ENCODE assay signal across 8 cellular contexts in the genomic region with DNA sequence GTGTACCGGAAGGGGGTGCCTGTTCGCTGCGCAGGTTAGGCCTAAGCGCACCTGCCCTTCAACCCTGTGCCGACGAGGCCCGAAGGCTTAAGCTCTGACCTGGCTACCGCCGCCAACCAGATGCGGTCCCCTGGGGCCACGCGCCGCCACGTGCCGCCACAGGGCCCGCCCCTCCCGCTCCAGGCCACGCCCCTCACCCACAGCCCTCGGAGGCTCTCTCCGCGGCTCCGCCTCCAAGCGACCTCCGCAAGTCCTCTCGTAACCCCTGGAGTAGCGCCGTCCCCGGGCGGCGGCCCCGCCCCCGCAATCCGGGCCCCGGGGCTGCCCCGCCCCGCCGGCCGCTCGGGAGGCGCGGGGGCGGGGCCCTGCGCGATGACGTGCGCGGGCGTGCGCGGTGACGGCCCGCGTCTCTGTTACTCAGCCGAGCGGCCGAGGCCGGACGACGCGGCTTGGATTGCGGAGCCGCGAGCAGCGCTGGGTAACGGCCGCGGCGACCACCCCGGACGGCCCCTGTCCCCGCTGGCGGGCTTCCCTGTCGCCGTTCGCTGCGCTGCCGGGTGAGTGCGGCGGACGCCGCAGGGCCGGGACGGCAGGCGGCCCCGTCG. TPM values are rescaled to one million over a fixed set of nuclear protein-coding genes. Genes with fewer than 3 reads are reported as not detected.
A peak's percentile ranks its signal among the peaks of the same experiment; 100 is the strongest.
DNase-seq lines count a peak whose midpoint lies in the region; ATAC-seq and TF ChIP-seq lines count a peak whose summit lies in the region.

MAPK8 (plus strand) TSS at position 413 of the 605 bp plus-strand sequence. CDS start 94,984 bp downstream, outside the sequence.

- CTCF ChIA-PET in activated B cell treated with CpG ODN at 0.5 μM for 24 hours (lab: Charles Lee): interaction anchor here (1.2 kb wide), 1 partner anchor 15 kb away, joined by 3 read pairs; no protein-coding TSS in a partner anchor

- DNase-seq in AG08395 (ENCODE audit: low spot score) (peak; percentile 99), NCI-H2227 treated with DMSO at 0.1 percent for 48 hours (lab: John Stamatoyannopoulos, UW) (peak; percentile 67), activated B cell treated with CpG ODN at 0.5 μM for 24 hours (peak; percentile 93), cardiac fibroblast (ENCODE audit: low read depth in 2 of 2) (peak; percentile 86 to 93), immature natural killer cell (peak; percentile 93 to 94 (median 94)), spleen (peak; percentile 98)

- H3K36me3 Mint-ChIP-seq in activated B cell treated with CpG ODN at 0.5 μM for 24 hours (ENCODE audit: low read depth) (peaks cover 3% of the 10 kb centered on the region), immature natural killer cell (no peaks in the 10 kb centered on the region)

- H3K4me3 ChIP-seq in cardiac fibroblast (replicated peaks in 1 of 2; ENCODE audit: low read depth in 2 of 2, low read length in 2 of 2) (peak within 1 kb of the TSS; percentile 75 to 79), spleen (peak within 1 kb of the TSS; percentile 46 to 88 (median 66))

- ATAC-seq in HG03175 (IDR thresholded peaks at IDR 0.05; ENCODE audit: unreplicated experiment): peak; percentile 83
- peak; percentile 92 for ATAC-seq in activated B cell treated with CpG ODN at 0.5 μM for 24 hours (ENCODE audit: low read depth)

- 0 to 4% (median 2%) methylated on average over 6 to 86 of the region's 86 CpGs for WGBS in spleen, 5 donors

- H3K9me3 ChIP-seq in spleen: no peaks in the 10 kb centered on the region

- POLR2A ChIA-PET in activated B cell treated with CpG ODN at 0.5 μM for 24 hours (lab: Charles Lee): no interaction called here

- in situ Hi-C loops in GM18951 (cut with MboI; ENCODE audit: low sequenced_read_pairs, unreplicated experiment): no loop called here

- H3K27ac Mint-ChIP-seq in activated B cell treated with CpG ODN at 0.5 μM for 24 hours (peak within 1 kb of the TSS; percentile 47), immature natural killer cell (peak within 1 kb of the TSS; percentile 79 to 90 (median 86))

- H3K4me3 Mint-ChIP-seq in activated B cell treated with CpG ODN at 0.5 μM for 24 hours: peak within 1 kb of the TSS; percentile 78
- H3K4me3 Mint-ChIP-seq in immature natural killer cell: peak within 1 kb of the TSS; percentile 85 to 91 (median 86)

- TF ChIP-seq CTCF in activated B cell treated with CpG ODN at 0.5 μM for 24 hours (IDR thresholded peaks at IDR 0.05) (no peak), cardiac fibroblast (IDR thresholded peaks at IDR 0.05; ENCODE audit: low read depth, low read length) (no peak), spleen (IDR thresholded peaks at IDR 0.05 in 8 of 11, conservative IDR thresholded peaks at IDR 0.05 in 3 of 11) (peak in 1 of 11 experiments; percentile 10)

- peaks cover 33% of the 10 kb centered on the region for H3K4me1 Mint-ChIP-seq in activated B cell treated with CpG ODN at 0.5 μM for 24 hours
- H3K4me1 Mint-ChIP-seq in immature natural killer cell: peaks cover 17 to 24% of the 10 kb centered on the region in 2 donors

- H3K27me3 ChIP-seq in spleen (replicated peaks in 1 of 7): no peaks in the 10 kb centered on the region

- intact Hi-C loops in activated B cell treated with CpG ODN at 0.5 μM for 24 hours (cut with micrococcal nuclease): loop anchor here (1.0 to 10.0 kb wide), 5 partner anchors 27 to 1233 kb away; partner anchors contain the start of genes ERCC6, TMEM273 and ZNF488
- intact Hi-C loops in spleen (cut with DNase I; ENCODE audit: low total_unique reads): no loop called here

- peaks cover 18 to 42% (median 26%) of the 10 kb centered on the region in 6 donors for H3K4me1 ChIP-seq in spleen

- peak within 1 kb of the TSS; percentile 91 to 98 (median 96) for H3K27ac ChIP-seq in spleen

- H3K27me3 Mint-ChIP-seq in activated B cell treated with CpG ODN at 0.5 μM for 24 hours (no peaks in the 10 kb centered on the region), immature natural killer cell (ENCODE audit: low read depth in 3 of 3) (peaks cover 0 to 9% (median 0%) of the 10 kb centered on the region in 3 donors)

- H3K9me3 Mint-ChIP-seq in activated B cell treated with CpG ODN at 0.5 μM for 24 hours (no peaks in the 10 kb centered on the region), immature natural killer cell (no peaks in the 10 kb centered on the region)

- TF ChIP-seq POLR2A in GM18951 (IDR thresholded peaks at IDR 0.05; ENCODE audit: extremely low read depth, insufficient read depth, insufficient read length) (peak; percentile 90), spleen (IDR thresholded peaks at IDR 0.05) (peak in 2 of 3 donors; percentile 63 to 95)

- H3K36me3 ChIP-seq in spleen: no peaks in the 10 kb centered on the region

RNA-seq across cellular contexts. Expression of gene MAPK8, which starts in this region (rescaled TPM):
- total RNA-seq in activated B cell treated with CpG ODN at 0.5 μM for 24 hours (25.8 and 25.9 TPM in 2 replicates), spleen (10 to 100 TPM; 32.7 to 61.4 (median 39.0) TPM)
- polyA plus RNA-seq in immature natural killer cell (10 to 100 TPM; 14.2 to 20.9 (median 19.5) TPM), spleen (1 to 10 TPM; 5.2 to 9.4 (median 7.0) TPM)

Comparison
In these comparisons a context has a peak if more than half of its experiments do, and no peak if none do; other contexts are left out.
1. Peak in every context shown above with its lines: DNase-seq, ATAC-seq, H3K4me3 ChIP-seq and H3K27ac ChIP-seq.